In the genomic region with DNA sequence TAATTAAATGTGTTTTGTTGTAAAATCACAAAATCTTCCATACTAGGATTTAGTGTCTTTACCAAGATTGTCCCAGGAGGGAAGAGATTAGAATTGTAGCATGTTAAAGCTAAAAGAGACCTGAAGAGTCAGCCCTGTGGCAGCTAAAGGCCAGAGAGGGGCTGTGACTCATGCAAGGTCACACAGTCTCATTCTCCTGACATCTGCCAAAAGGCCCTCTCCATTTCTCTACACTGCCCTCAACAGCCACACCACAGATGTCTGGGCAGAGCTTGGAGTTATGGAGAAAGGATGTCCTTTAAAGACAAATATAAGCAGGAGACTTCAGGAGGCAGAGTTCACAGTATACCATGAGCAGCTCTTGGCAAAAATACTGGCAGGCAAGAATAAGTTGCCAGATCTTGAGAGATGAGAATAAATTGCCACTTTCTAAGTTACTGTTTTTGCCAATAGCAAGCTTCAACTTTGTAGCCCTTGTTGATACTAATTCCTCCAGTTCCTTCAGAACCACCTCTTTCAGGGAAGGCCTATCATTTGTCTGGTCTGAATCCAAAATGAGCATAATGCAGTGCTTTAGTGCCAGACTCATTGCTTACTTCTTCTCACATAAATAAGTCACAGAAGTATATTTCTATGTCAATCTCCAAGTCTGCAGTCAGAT, we compare ENCODE assay signal across 13 cellular contexts. TPM values are rescaled to one million over a fixed set of nuclear protein-coding genes. Genes with fewer than 3 reads are reported as not detected.
DNase-seq lines count a peak whose midpoint lies in the region; TF ChIP-seq lines count a peak whose summit lies in the region.
"Had no signal": no experiment of that assay in that cellular context is flagged by ENCODE, and none has a peak within 500 bp of the region (broad histone marks: within the 10 kb centered on the region; RNA-seq: fewer than 3 reads in every experiment).

No MANE protein-coding gene starts in this region.

- peaks cover 0 to 7% (median 0%) of the 10 kb centered on the region in 3 donors for H3K4me1 ChIP-seq in esophagus squamous epithelium
- H3K4me1 ChIP-seq: upper lobe of left lung had no signal

- no peaks in the 10 kb centered on the region for H3K9me3 ChIP-seq in esophagus squamous epithelium
- H3K9me3 ChIP-seq: upper lobe of left lung had no signal

- H3K27ac ChIP-seq in esophagus squamous epithelium = peak overlapping the region in 1 of 4 donors; percentile 1
- H3K27ac ChIP-seq: upper lobe of left lung had no signal

- no peak overlapping the region for H3K4me3 ChIP-seq in fibroblast of pulmonary artery (replicated peaks; ENCODE audit: low read depth, low read length)
- no peak overlapping the region for H3K4me3 ChIP-seq in esophagus squamous epithelium
- H3K4me3 ChIP-seq: upper lobe of left lung had no signal

- intact Hi-C loops in esophagus squamous epithelium (cut with DNase I) = no loop called here

- H3K27me3 ChIP-seq in esophagus squamous epithelium = no peaks in the 10 kb centered on the region
- H3K27me3 ChIP-seq: upper lobe of left lung had no signal

- peaks cover 0 to 37% (median 0%) of the 10 kb centered on the region in 3 donors for H3K36me3 ChIP-seq in esophagus squamous epithelium

- TF ChIP-seq CTCF in fibroblast of pulmonary artery (IDR thresholded peaks at IDR 0.05; ENCODE audit: low read length, missing control alignments) = no peak
- TF ChIP-seq CTCF in esophagus squamous epithelium (IDR thresholded peaks at IDR 0.05) = no peak

- TF ChIP-seq POLR2A in esophagus squamous epithelium (IDR thresholded peaks at IDR 0.05) = no peak

- DNase-seq in ELR (ENCODE audit: low read depth) = peak; percentile 89
- DNase-seq in RKO (ENCODE audit: low spot score) = peak; percentile 43
- DNase-seq in fibroblast of pulmonary artery (ENCODE audit: low read depth) = peak; percentile 38
- peak; percentile 44 for DNase-seq in renal cortical epithelial cell (ENCODE audit: low read depth)
- no peak for DNase-seq in hypothalamus (lab: John Stamatoyannopoulos, UW)
- DNase-seq in SHP77 (lab: John Stamatoyannopoulos, UW) = no peak
- DNase-seq in esophagus squamous epithelium (lab: John Stamatoyannopoulos, UW) = no peak
- DNase-seq in NCI-H1105 (lab: John Stamatoyannopoulos, UW) = no peak
- DNase-seq: activated naive CD8-positive, alpha-beta T cell treated with anti-CD3 and anti-CD28 coated beads, Interleukin-2, amount 10 ng/mL, durations not matched to agents 7 days and 5 days; natural killer cell; NCI-H1694; stimulated activated CD4-positive, alpha-beta T cell treated with anti-CD3 and anti-CD28 coated beads, Interleukin-2, amount 100 ng/mL, for 48 hours; upper lobe of left lung had no signal

RNA-seq across cellular contexts. Expression of a gene that starts 41.7 kb away (rescaled TPM):
- total RNA-seq in renal cortical epithelial cell = 19.4 and 29.7 TPM in 2 replicates
- total RNA-seq in esophagus squamous epithelium = 10 to 100 TPM; 13.8 to 36.7 (median 25.4) TPM

Comparison
In these comparisons a context has a peak if more than half of its experiments do, and no peak if none do; other contexts are left out.
1. DNase-seq: peak in ELR (single experiment), RKO (single experiment), fibroblast of pulmonary artery (single experiment) and renal cortical epithelial cell (single experiment); none in hypothalamus (0 of 51), SHP77 (0 of 2), esophagus squamous epithelium (single experiment) and NCI-H1105 (single experiment).